ENCODE assay signal across 12 cellular contexts in the genomic region with DNA sequence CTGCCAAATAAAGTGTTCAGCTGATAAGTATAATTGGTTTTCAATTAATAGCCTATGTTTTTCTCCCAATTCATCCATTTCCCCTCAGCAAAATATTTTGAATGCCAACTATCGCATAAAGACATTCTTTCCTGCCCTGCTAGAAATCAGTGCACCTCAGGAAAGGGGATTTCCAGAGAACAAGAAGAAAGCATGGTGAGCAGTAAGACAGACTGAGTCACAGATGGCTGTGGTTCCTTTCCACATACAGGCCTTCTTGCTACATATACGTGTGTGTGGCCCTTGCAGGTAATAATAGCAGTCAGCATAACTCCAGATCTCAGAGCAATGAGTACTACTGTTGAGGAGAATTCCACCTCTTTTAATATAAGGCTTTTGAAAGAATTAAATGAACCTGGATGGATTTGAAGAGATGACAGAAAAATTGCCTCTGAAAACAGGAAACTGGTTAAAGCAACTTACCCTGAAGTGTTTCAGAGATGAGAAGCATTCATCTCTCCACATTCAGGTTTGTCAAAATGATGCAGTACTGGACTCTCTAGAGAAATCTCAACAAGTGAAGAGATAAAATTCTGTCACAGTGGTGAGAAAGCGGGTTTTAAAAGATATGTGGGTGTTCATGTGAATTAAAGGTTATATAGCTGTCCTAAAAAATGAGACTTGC. TPM values are rescaled to one million over a fixed set of nuclear protein-coding genes. Genes with fewer than 3 reads are reported as not detected.
A peak's percentile ranks its signal among the peaks of the same experiment; 100 is the strongest.
DNase-seq lines count a peak whose midpoint lies in the region; ATAC-seq, FAIRE-seq and TF ChIP-seq lines count a peak whose summit lies in the region.
"Had no signal": no experiment of that assay in that cellular context is flagged by ENCODE, and none has a peak within 500 bp of the region (broad histone marks: within the 10 kb centered on the region; RNA-seq: fewer than 3 reads in every experiment).

No MANE protein-coding gene starts in this region.

- FAIRE-seq in A549 (lab: Jason Lieb, UNC), result no peak

- H3K4me1 ChIP-seq in A549, result peaks cover 28% of the 10 kb centered on the region
- H3K4me1 ChIP-seq in right cardiac atrium (ENCODE audit: control insufficient read depth, insufficient read depth, low read length), result peaks cover 2% of the 10 kb centered on the region
- H3K4me1 ChIP-seq in upper lobe of left lung, result no peaks in the 10 kb centered on the region
- H3K4me1 ChIP-seq: BE2C had no signal

- POLR2A ChIA-PET in A549 (lab: Yijun Ruan, JAX), result no interaction called here

- CTCF ChIA-PET in A549 (lab: Yijun Ruan, JAX), result interaction anchor here (0.9 to 1.8 kb wide), 2 partner anchors 13 to 15 kb away, joined by 3 to 4 read pairs; no protein-coding TSS in a partner anchor

- WGBS in A549 (ENCODE audit: missing lambda C conversion rate), result 44% methylated on average over 3 of the region's 3 CpGs
- 31% methylated on average over 3 of the region's 3 CpGs for WGBS in right cardiac atrium
- WGBS in upper lobe of left lung, 2 donors, result 69 to 73% methylated on average over 3 of the region's 3 CpGs

- TF ChIP-seq EP300 in A549 (IDR thresholded peaks at IDR 0.05) (no peak), upper lobe of left lung (IDR thresholded peaks at IDR 0.05) (no peak)

- H3K9me3 ChIP-seq in A549, result no peaks in the 10 kb centered on the region
- H3K9me3 ChIP-seq in right cardiac atrium (ENCODE audit: control insufficient read depth, low read length), result no peaks in the 10 kb centered on the region
- H3K9me3 ChIP-seq in upper lobe of left lung, result no peaks in the 10 kb centered on the region
- H3K9me3 ChIP-seq: BE2C, lower lobe of right lung had no signal

- 0 out of 3 replicates have a peak overlapping the region, but pooled peaks have one; percentile 20 for H3K4me2 ChIP-seq in A549

- intact Hi-C loops in right cardiac atrium (cut with DNase I), result no loop called here

- TF ChIP-seq CTCF in A549 (IDR thresholded peaks at IDR 0.05), result no peak
- no peak for TF ChIP-seq CTCF in upper lobe of left lung (IDR thresholded peaks at IDR 0.05)

- peak overlapping the region; percentile 45 to 70 for H3K27ac ChIP-seq in A549
- H3K27ac ChIP-seq in angular gyrus (ENCODE audit: low read depth, low read length), result peak overlapping the region; percentile 24
- H3K27ac ChIP-seq in right cardiac atrium (ENCODE audit: low read length), result peak overlapping the region; percentile 14
- H3K27ac ChIP-seq in upper lobe of left lung, result no peak overlapping the region
- H3K27ac ChIP-seq: lower lobe of right lung had no signal

- DNase-seq in A549 (ENCODE audit: low read depth in 1 of 2, low spot score in 1 of 2) (peak in 1 of 2 experiments; percentile 9), right cardiac atrium (no peak), SIG-M5 treated with dmso at 0.1 percent for 504 hours (lab: John Stamatoyannopoulos, UW; ENCODE audit: unreplicated experiment) (no peak), NAMALWA (ENCODE audit: low spot score) (no peak), upper lobe of left lung (no peak), NCI-H774 (lab: John Stamatoyannopoulos, UW) (no peak)
- DNase-seq: activated CD8-positive, alpha-beta memory T cell treated with anti-CD3 and anti-CD28 coated beads, Interleukin-2, amount 50 U/mL, for 4 hours; BE2C; lower lobe of right lung; NCI-H1930 had no signal

- no peak for TF ChIP-seq RAD21 in A549 (conservative IDR thresholded peaks at IDR 0.05 in 1 of 2, IDR thresholded peaks at IDR 0.05 in 1 of 2)

- H3K4me3 ChIP-seq in A549, result no peak overlapping the region
- H3K4me3 ChIP-seq in right cardiac atrium (ENCODE audit: low read length), result no peak overlapping the region
- no peak overlapping the region for H3K4me3 ChIP-seq in upper lobe of left lung
- H3K4me3 ChIP-seq: lower lobe of right lung had no signal

- H3K36me3 ChIP-seq in upper lobe of left lung, result no peaks in the 10 kb centered on the region
- H3K36me3 ChIP-seq: BE2C, lower lobe of right lung had no signal

- ATAC-seq in A549 (peak in 1 of 2 experiments; percentile 42; a peak in 2 of 6 replicates), HG02623 (IDR thresholded peaks at IDR 0.05; ENCODE audit: unreplicated experiment) (peak; percentile 44), right cardiac atrium (no peak), upper lobe of left lung (ENCODE audit: low FRiP score in 2 of 2) (no peak)

- H3K27me3 ChIP-seq in right cardiac atrium (ENCODE audit: control insufficient read depth, insufficient read depth) (no peaks in the 10 kb centered on the region), upper lobe of left lung (no peaks in the 10 kb centered on the region)
- H3K27me3 ChIP-seq: BE2C had no signal

- TF ChIP-seq POLR2A in A549 (IDR thresholded peaks at IDR 0.05; ENCODE audit: low read length) (no peak), upper lobe of left lung (IDR thresholded peaks at IDR 0.05) (no peak)

TF ChIP-seq in A549, 52 proteins besides CTCF, POLR2A, EP300 and RAD21:
- TF ChIP-seq RARB (CRISPR knock-in tag; IDR thresholded peaks at IDR 0.05) (no peak), RCOR1 (IDR thresholded peaks at IDR 0.05; ENCODE audit: low read depth, low read length) (no peak), NPAS2 (CRISPR knock-in tag; IDR thresholded peaks at IDR 0.05; ENCODE audit: borderline replicate concordance) (no peak), MAZ (IDR thresholded peaks at IDR 0.05; ENCODE audit: borderline replicate concordance, low read depth, low read length) (no peak), BHLHE40 (IDR thresholded peaks at IDR 0.05; ENCODE audit: low read depth, low read length) (no peak), ZSCAN20 (CRISPR knock-in tag; IDR thresholded peaks at IDR 0.05) (no peak), JUN (IDR thresholded peaks at IDR 0.05) (no peak), ZNF302 (CRISPR knock-in tag; IDR thresholded peaks at IDR 0.05) (no peak), PHF8 (IDR thresholded peaks at IDR 0.05; ENCODE audit: borderline replicate concordance, low read depth) (no peak)
- TF ChIP-seq, protein P1, sequence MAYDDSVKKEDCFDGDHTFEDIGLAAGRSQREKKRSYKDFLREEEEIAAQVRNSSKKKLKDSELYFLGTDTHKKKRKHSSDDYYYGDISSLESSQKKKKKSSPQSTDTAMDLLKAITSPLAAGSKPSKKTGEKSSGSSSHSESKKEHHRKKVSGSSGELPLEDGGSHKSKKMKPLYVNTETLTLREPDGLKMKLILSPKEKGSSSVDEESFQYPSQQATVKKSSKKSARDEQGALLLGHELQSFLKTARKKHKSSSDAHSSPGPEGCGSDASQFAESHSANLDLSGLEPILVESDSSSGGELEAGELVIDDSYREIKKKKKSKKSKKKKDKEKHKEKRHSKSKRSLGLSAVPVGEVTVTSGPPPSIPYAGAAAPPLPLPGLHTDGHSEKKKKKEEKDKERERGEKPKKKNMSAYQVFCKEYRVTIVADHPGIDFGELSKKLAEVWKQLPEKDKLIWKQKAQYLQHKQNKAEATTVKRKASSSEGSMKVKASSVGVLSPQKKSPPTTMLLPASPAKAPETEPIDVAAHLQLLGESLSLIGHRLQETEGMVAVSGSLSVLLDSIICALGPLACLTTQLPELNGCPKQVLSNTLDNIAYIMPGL (CRISPR knock-in tag; IDR thresholded peaks at IDR 0.05; ENCODE audit: borderline replicate concordance), result no peak
- TF ChIP-seq, protein P2, sequence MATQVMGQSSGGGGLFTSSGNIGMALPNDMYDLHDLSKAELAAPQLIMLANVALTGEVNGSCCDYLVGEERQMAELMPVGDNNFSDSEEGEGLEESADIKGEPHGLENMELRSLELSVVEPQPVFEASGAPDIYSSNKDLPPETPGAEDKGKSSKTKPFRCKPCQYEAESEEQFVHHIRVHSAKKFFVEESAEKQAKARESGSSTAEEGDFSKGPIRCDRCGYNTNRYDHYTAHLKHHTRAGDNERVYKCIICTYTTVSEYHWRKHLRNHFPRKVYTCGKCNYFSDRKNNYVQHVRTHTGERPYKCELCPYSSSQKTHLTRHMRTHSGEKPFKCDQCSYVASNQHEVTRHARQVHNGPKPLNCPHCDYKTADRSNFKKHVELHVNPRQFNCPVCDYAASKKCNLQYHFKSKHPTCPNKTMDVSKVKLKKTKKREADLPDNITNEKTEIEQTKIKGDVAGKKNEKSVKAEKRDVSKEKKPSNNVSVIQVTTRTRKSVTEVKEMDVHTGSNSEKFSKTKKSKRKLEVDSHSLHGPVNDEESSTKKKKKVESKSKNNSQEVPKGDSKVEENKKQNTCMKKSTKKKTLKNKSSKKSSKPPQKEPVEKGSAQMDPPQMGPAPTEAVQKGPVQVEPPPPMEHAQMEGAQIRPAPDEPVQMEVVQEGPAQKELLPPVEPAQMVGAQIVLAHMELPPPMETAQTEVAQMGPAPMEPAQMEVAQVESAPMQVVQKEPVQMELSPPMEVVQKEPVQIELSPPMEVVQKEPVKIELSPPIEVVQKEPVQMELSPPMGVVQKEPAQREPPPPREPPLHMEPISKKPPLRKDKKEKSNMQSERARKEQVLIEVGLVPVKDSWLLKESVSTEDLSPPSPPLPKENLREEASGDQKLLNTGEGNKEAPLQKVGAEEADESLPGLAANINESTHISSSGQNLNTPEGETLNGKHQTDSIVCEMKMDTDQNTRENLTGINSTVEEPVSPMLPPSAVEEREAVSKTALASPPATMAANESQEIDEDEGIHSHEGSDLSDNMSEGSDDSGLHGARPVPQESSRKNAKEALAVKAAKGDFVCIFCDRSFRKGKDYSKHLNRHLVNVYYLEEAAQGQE (IDR thresholded peaks at IDR 0.05), result no peak
- TF ChIP-seq, protein P3, sequence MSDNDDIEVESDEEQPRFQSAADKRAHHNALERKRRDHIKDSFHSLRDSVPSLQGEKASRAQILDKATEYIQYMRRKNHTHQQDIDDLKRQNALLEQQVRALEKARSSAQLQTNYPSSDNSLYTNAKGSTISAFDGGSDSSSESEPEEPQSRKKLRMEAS (IDR thresholded peaks at IDR 0.05), result no peak

RNA-seq across cellular contexts. Expression of a gene that starts 13.6 kb away (rescaled TPM):
- 2.4 and 2.9 TPM in 2 replicates for polyA plus RNA-seq in A549 (2011; rRNA removed)
- polyA plus RNA-seq in A549 (2012; cell fraction: cytosol; rRNA removed), result 0.13 and 0.18 TPM in 2 replicates
- 0.23 TPM in 2 replicates for polyA plus RNA-seq in A549 (2012; cell fraction: nucleus; rRNA removed)
- polyA plus RNA-seq in A549 (2017; fragmentation: RNase III; extraction: RNeasy Plus Mini Kit Qiagen cat#74134 plus additional on column Dnase treatment), result 2.1 to 2.7 TPM (median 2.7 TPM) in 3 replicates
- 1.8 and 3.6 TPM in 2 replicates for polyA minus RNA-seq in A549 (2011; rRNA and poly(A)+ RNA removed)
- 10 to 100 TPM; 62.9 to 81.4 (median 76.7) TPM for total RNA-seq in right cardiac atrium
- 25.8 TPM for polyA plus RNA-seq in right cardiac atrium
- total RNA-seq in upper lobe of left lung, result 10 to 100 TPM; 12.6 to 35.8 (median 27.1) TPM

RNA-seq across cellular contexts. Expression of a gene that starts 51.1 kb away (rescaled TPM):
- polyA plus RNA-seq in A549 (2011; rRNA removed), result 8.8 and 10.2 TPM in 2 replicates
- polyA plus RNA-seq in A549 (2012; cell fraction: cytosol; rRNA removed), result 1.5 and 2.1 TPM in 2 replicates
- polyA plus RNA-seq in A549 (2012; cell fraction: nucleus; rRNA removed), result 0.89 and 1.3 TPM in 2 replicates
- 3.9 to 5.3 TPM (median 4.4 TPM) in 3 replicates for polyA plus RNA-seq in A549 (2017; fragmentation: RNase III; extraction: RNeasy Plus Mini Kit Qiagen cat#74134 plus additional on column Dnase treatment)
- polyA minus RNA-seq in A549 (2011; rRNA and poly(A)+ RNA removed), result 12.7 and 15.6 TPM in 2 replicates
- total RNA-seq in right cardiac atrium, result 10 to 100 TPM; 11.4 to 18.3 (median 14.4) TPM
- polyA plus RNA-seq in right cardiac atrium, result 6.9 TPM
- total RNA-seq in upper lobe of left lung, result 10 to 100 TPM in 5 of 6 donors, 1 to 10 TPM in 1; 8.6 to 16.7 (median 13.7) TPM

Comparison
In these comparisons a context has a peak if more than half of its experiments do, and no peak if none do; other contexts are left out.
1. H3K27ac ChIP-seq: peak in A549 (2 of 2), angular gyrus (single experiment) and right cardiac atrium (single experiment); none in upper lobe of left lung (0 of 4).